ENCODE assay signal across 32 cellular contexts in genomic region chr20:17446171-17446570, GRCh38.
"Had no signal": no experiment of that assay in that cellular context is flagged by ENCODE, and none has a peak within 500 bp of the region (broad histone marks: within the 10 kb centered on the region; RNA-seq: fewer than 3 reads in every experiment).

No MANE protein-coding gene starts in this region.

- H3K9ac ChIP-seq: KMS-11 had no signal

- H3K27ac ChIP-seq: KMS-11, PC-9, RWPE1, SJCRH30, SK-N-MC had no signal

- H3K9me3 ChIP-seq: SJCRH30 had no signal

- H2AFZ ChIP-seq: PC-9 had no signal

- FAIRE-seq: RCC 7860 had no signal

- H3K4me3 ChIP-seq: PC-9, SJCRH30, SK-N-MC had no signal

- H3K4me2 ChIP-seq: KMS-11, PC-9 had no signal

- H3K36me3 ChIP-seq: SJCRH30 had no signal

- ATAC-seq: Panc1, Right ventricle myocardium inferior, SK-N-SH treated with all-trans-retinoic acid at 6 μM for 48 hours had no signal

- DNase-seq: Karpas-422, KBM-7, MM.1S, MV-4-11, NCI-H1092, NCI-H1105, NCI-H1417 treated with DMSO at 0.1 percent for 48 hours, NCI-H1436 treated with DMSO at 0.1 percent for 48 hours, NCI-H1694 treated with DMSO at 0.1 percent for 48 hours, NCI-H187 treated with DMSO at 0.1 percent for 48 hours, NCI-H2029, NCI-H2081 treated with DMSO at 0.1 percent for 48 hours, NCI-H2107, NCI-H2171, NCI-H226, NCI-H510A, NCI-H524, NCI-H526, NCI-H69, NCI-H748 treated with DMSO at 0.1 percent for 48 hours, NCI-H82, PC-9, SHP77, SIG-M5, SJCRH30 had no signal
